In the genomic region with DNA sequence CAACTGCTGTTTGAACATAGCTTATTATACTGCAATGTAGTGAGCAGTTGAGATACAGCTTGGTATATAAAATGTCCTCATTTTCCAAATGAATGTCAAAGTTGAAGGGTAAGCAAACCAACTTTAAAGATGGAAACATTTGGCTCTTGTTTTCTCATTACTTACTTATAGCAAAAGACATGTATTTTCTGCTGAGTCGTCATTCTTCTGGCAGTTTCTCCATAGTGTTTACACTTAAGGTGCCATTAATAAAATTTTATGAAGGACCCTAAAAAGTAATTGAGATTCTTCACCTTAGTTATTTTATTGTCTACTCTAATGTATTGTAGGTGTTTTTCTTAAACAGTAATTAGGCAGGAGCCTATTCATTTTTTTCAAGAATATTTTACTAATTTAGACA, we compare ENCODE assay signal across 3 cellular contexts.
TF ChIP-seq lines count a peak whose summit lies in the region.

No MANE protein-coding gene starts in this region.

TF ChIP-seq in A549, 52 proteins besides CTCF, POLR2A, EP300 and RAD21:
- TF ChIP-seq MAFK (IDR thresholded peaks at IDR 0.05; ENCODE audit: partially characterized antibody) = peak; percentile 99
- no peak for TF ChIP-seq POLR2AphosphoS2 (conservative IDR thresholded peaks at IDR 0.05; ENCODE audit: low read length)
- no peak for TF ChIP-seq TFCP2L1 (CRISPR knock-in tag; IDR thresholded peaks at IDR 0.05)
- no peak for TF ChIP-seq HOXA7 (CRISPR knock-in tag; IDR thresholded peaks at IDR 0.05)
- no peak for TF ChIP-seq BHLHE40 (IDR thresholded peaks at IDR 0.05; ENCODE audit: low read depth, low read length)
- no peak for TF ChIP-seq MYC (IDR thresholded peaks at IDR 0.05; ENCODE audit: borderline replicate concordance, low read length)
TF ChIP-seq in A549: peak in this region for 1.

TF ChIP-seq in IMR-90, 13 proteins besides CTCF, POLR2A, EP300 and RAD21:
- TF ChIP-seq MAFK (IDR thresholded peaks at IDR 0.05; ENCODE audit: low read depth, low read length) = peak; percentile 100
- TF ChIP-seq, protein P1, sequence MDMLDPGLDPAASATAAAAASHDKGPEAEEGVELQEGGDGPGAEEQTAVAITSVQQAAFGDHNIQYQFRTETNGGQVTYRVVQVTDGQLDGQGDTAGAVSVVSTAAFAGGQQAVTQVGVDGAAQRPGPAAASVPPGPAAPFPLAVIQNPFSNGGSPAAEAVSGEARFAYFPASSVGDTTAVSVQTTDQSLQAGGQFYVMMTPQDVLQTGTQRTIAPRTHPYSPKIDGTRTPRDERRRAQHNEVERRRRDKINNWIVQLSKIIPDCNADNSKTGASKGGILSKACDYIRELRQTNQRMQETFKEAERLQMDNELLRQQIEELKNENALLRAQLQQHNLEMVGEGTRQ (IDR thresholded peaks at IDR 0.05; ENCODE audit: low read depth, low read length) = no peak
- TF ChIP-seq ELK1 (IDR thresholded peaks at IDR 0.05; ENCODE audit: borderline replicate concordance, low read depth, low read length) = no peak
TF ChIP-seq in IMR-90: peak in this region for 1.

TF ChIP-seq in H1, 55 proteins besides CTCF, POLR2A, EP300 and RAD21:
- TF ChIP-seq CEBPB (IDR thresholded peaks at IDR 0.05; ENCODE audit: low read depth, low read length) = no peak
- TF ChIP-seq MAFK (IDR thresholded peaks at IDR 0.05; ENCODE audit: low read depth, low read length) = peak; percentile 98
- no peak for TF ChIP-seq CTBP2 (IDR thresholded peaks at IDR 0.05; ENCODE audit: borderline replicate concordance, insufficient read depth, insufficient read length, low read length)
- TF ChIP-seq RNF2 (IDR thresholded peaks at IDR 0.05; ENCODE audit: borderline replicate concordance, low read depth, low read length, missing control alignments, poor library complexity, severe bottlenecking) = no peak
- TF ChIP-seq CHD1 (IDR thresholded peaks at IDR 0.05; ENCODE audit: low read depth, low read length) = no peak
- TF ChIP-seq SUZ12 (IDR thresholded peaks at IDR 0.05; ENCODE audit: low read length) = no peak
- TF ChIP-seq HDAC6 (IDR thresholded peaks at IDR 0.05; ENCODE audit: low read depth, low read length) = no peak
- no peak for TF ChIP-seq ZNF274 (IDR thresholded peaks at IDR 0.05; ENCODE audit: borderline replicate concordance, extremely low read depth, low read length)
